14 cellular contexts compared by ENCODE assay signal in the genomic region with DNA sequence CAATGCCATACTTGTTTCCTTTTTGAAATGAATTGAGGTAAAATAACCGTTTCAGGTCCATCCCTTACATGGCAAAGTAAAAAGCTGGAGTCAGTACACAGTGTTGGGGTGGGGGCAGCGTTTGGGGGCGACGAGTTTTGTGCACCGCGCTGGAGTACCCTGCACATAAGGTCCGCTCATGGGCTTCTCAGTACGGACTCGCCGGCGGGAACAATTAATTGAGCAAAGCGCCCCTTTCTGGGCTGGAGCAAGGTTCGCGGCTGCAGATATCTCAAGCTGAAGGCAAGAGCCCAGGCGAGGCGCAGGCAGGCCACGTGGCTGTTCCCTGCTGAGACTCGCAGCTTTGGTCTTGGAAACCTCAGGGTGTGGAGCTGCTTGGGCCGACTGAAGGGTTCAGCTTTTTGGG. TPM values are rescaled to one million over a fixed set of nuclear protein-coding genes. Genes with fewer than 3 reads are reported as not detected.
DNase-seq lines count a peak whose midpoint lies in the region; ATAC-seq and TF ChIP-seq lines count a peak whose summit lies in the region.
"Had no signal": no experiment of that assay in that cellular context is flagged by ENCODE, and none has a peak within 500 bp of the region (broad histone marks: within the 10 kb centered on the region; RNA-seq: fewer than 3 reads in every experiment).

No MANE protein-coding gene starts in this region.

- no peak overlapping the region for H3K4ac ChIP-seq in trophoblast cell (ENCODE audit: low read depth, low read length)

- intact Hi-C loops in posterior vena cava (cut with DNase I), result no loop called here

- H3K79me1 ChIP-seq in trophoblast cell (ENCODE audit: low read length), result no peaks in the 10 kb centered on the region

- H2BK5ac ChIP-seq in trophoblast cell (ENCODE audit: low read depth, low read length, poor library complexity), result no peak overlapping the region

- peak overlapping the region; percentile 63 to 98 for H3K4me3 ChIP-seq in foreskin fibroblast (ENCODE audit: low read depth in 1 of 2, low read length in 2 of 2)
- no peak overlapping the region for H3K4me3 ChIP-seq in trophoblast cell (ENCODE audit: low read depth, low read length)

- no peak overlapping the region for H3K18ac ChIP-seq in trophoblast cell (ENCODE audit: low read length)

- H3K9me3 ChIP-seq in trophoblast cell (ENCODE audit: insufficient read depth, low read depth, low read length), result peaks cover 1% of the 10 kb centered on the region
- H3K9me3 ChIP-seq: sigmoid colon, thoracic aorta had no signal

- H2AFZ ChIP-seq in trophoblast cell (ENCODE audit: insufficient read depth, low read length, poor library complexity), result no peak overlapping the region

- H3K9ac ChIP-seq in trophoblast cell (ENCODE audit: low read length), result no peak overlapping the region

- no peak overlapping the region for H4K91ac ChIP-seq in trophoblast cell (ENCODE audit: low read depth, low read length)

- H3K27ac ChIP-seq in trophoblast cell (ENCODE audit: low read depth, low read length), result no peak overlapping the region

- H3K4me1 ChIP-seq in trophoblast cell (ENCODE audit: control insufficient read depth in 1 of 2, insufficient read depth in 2 of 2, low read length in 2 of 2), result peaks cover 3 to 7% of the 10 kb centered on the region in 2 experiments

- H3K14ac ChIP-seq in trophoblast cell (ENCODE audit: low read length), result no peak overlapping the region

- no peak overlapping the region for H4K12ac ChIP-seq in trophoblast cell (ENCODE audit: low read depth, low read length)

- peaks cover 20% of the 10 kb centered on the region for H3K27me3 ChIP-seq in trophoblast cell (ENCODE audit: insufficient read depth, low read length)

- no peaks in the 10 kb centered on the region for H3K36me3 ChIP-seq in trophoblast cell (ENCODE audit: control insufficient read depth in 1 of 2, insufficient read depth in 2 of 2, low read length in 2 of 2)
- H3K36me3 ChIP-seq: sigmoid colon, thoracic aorta had no signal

- no peak overlapping the region for H2BK12ac ChIP-seq in trophoblast cell (ENCODE audit: low read length)

- H3K23ac ChIP-seq in trophoblast cell (ENCODE audit: low read length), result no peak overlapping the region

- ATAC-seq in HG03175 (IDR thresholded peaks at IDR 0.05; ENCODE audit: unreplicated experiment), result no peak
- ATAC-seq: activated naive CD8-positive, alpha-beta T cell treated with anti-CD3 and anti-CD28 coated beads, Interleukin-2, amount 50 U/mL, for 24 hours had no signal

- WGBS in trophoblast cell (ENCODE audit: extremely low coverage, insufficient coverage, insufficient read length), result no CpG with 5 or more reads among the region's 19 CpGs

- DNase-seq in ELF-1 (ENCODE audit: low read depth, low spot score) (peak; percentile 57), NCI-H69 (lab: John Stamatoyannopoulos, UW) (peak; percentile 28), foreskin fibroblast (peak in 1 of 2 donors; percentile 80), posterior vena cava (ENCODE audit: low spot score) (peak; percentile 68), NCI-H1105 (lab: John Stamatoyannopoulos, UW) (no peak), trophoblast cell (no peak)
- DNase-seq in stimulated activated CD4-positive, alpha-beta T cell treated with anti-CD3 and anti-CD28 coated beads, Interleukin-4, amount 100 ng/mL, for 1 hour, result no peak
- DNase-seq: activated CD8-positive, alpha-beta memory T cell treated with anti-CD3 and anti-CD28 coated beads, Interleukin-2, amount 50 U/mL, for 48 hours; activated naive CD8-positive, alpha-beta T cell treated with anti-CD3 and anti-CD28 coated beads, Interleukin-2, amount 50 U/mL, for 24 hours; CD8-positive, alpha-beta memory T cell; NCI-H510A treated with DMSO at 0.1 percent for 48 hours; sigmoid colon had no signal

- TF ChIP-seq CTCF in foreskin fibroblast (IDR thresholded peaks at IDR 0.05; ENCODE audit: low read depth, low read length), result no peak

- H2BK120ac ChIP-seq in trophoblast cell (ENCODE audit: insufficient read depth, low read length, poor library complexity), result no peak overlapping the region

- H3K4me2 ChIP-seq in trophoblast cell (ENCODE audit: low read length), result no peak overlapping the region

- no peak overlapping the region for H2AK5ac ChIP-seq in trophoblast cell (ENCODE audit: low read length)

- H3K79me2 ChIP-seq in trophoblast cell (ENCODE audit: control insufficient read depth, insufficient read depth, low read length, poor library complexity), result no peaks in the 10 kb centered on the region

- H4K8ac ChIP-seq in trophoblast cell (ENCODE audit: low read depth, low read length), result no peak overlapping the region

RNA-seq across cellular contexts. Expression of gene TWIST1, which starts 1.5 kb away (rescaled TPM):
- 1 to 10 TPM; 2.0 to 5.0 TPM for total RNA-seq in posterior vena cava
- polyA plus RNA-seq in trophoblast cell (2013), result 4.8 and 5.1 TPM in 2 replicates
- polyA plus RNA-seq: CD8-positive, alpha-beta memory T cell had no signal

RNA-seq across cellular contexts. Expression of gene FERD3L, which starts 26.3 kb away (rescaled TPM):
- total RNA-seq in posterior vena cava, result not detected
- polyA plus RNA-seq in trophoblast cell (2013), result not detected in 2 replicates
- total RNA-seq: CD8-positive, alpha-beta memory T cell; sigmoid colon; thoracic aorta had no signal
- polyA plus RNA-seq: CD8-positive, alpha-beta memory T cell; sigmoid colon had no signal

Comparison
In these comparisons a context has a peak if more than half of its experiments do, and no peak if none do; other contexts are left out.
1. DNase-seq: peak in ELF-1 (single experiment), NCI-H69 (single experiment) and posterior vena cava (single experiment); none in stimulated activated CD4-positive, alpha-beta T cell treated with anti-CD3 and anti-CD28 coated beads, Interleukin-4, amount 100 ng/mL, for 1 hour (single experiment), NCI-H1105 (single experiment) and trophoblast cell (0 of 2).